ENCODE assay signal across 11 cellular contexts in genomic region chr5:157651011-157651611, GRCh38. TPM values are rescaled to one million over a fixed set of nuclear protein-coding genes. Genes with fewer than 3 reads are reported as not detected.
A peak's percentile ranks its signal among the peaks of the same experiment; 100 is the strongest.
DNase-seq lines count a peak whose midpoint lies in the region; ATAC-seq and TF ChIP-seq lines count a peak whose summit lies in the region.
"Had no signal": no experiment of that assay in that cellular context is flagged by ENCODE, and none has a peak within 500 bp of the region (broad histone marks: within the 10 kb centered on the region; RNA-seq: fewer than 3 reads in every experiment).

No MANE protein-coding gene starts in this region.

- intact Hi-C loops in CD8-positive, alpha-beta T cell (cut with DNase I, micrococcal nuclease), result loop anchor here (1.0 to 10.0 kb wide), 3 partner anchors 46 to 509 kb away; partner anchors contain the start of genes LSM11 (in 2 of the 2) and MED7 (in 1 of the 2)
- intact Hi-C loops in sigmoid colon (cut with DNase I), result loop anchor here (10.0 kb wide), 1 partner anchor 64 kb away; no protein-coding TSS in a partner anchor

- POLR2A ChIA-PET in CD8-positive, alpha-beta T cell (lab: Charles Lee), result interaction anchor here (0.5 kb wide), 1 partner anchor 88 kb away, joined by 3 read pairs; no protein-coding TSS in a partner anchor

- H3K4me3 ChIP-seq in CD8-positive, alpha-beta T cell (ENCODE audit: low read depth, low read length), result peak overlapping the region; percentile 63
- peak overlapping the region in 3 of 4 donors; percentile 45 to 59 (median 50) for H3K4me3 ChIP-seq in sigmoid colon

- WGBS in sigmoid colon, 2 donors, result 84 to 86% methylated on average over 33 of the region's 33 CpGs

- H3K27ac ChIP-seq in CD8-positive, alpha-beta T cell (ENCODE audit: low read depth, low read length), result no peak overlapping the region
- H3K27ac ChIP-seq in sigmoid colon, result peak overlapping the region in 1 of 4 donors; percentile 57
- H3K27ac ChIP-seq: adrenal gland, epithelial cell of prostate had no signal

- no peak for DNase-seq in CD8-positive, alpha-beta T cell
- DNase-seq in sigmoid colon (no peak), T-helper 9 cell (no peak)
- DNase-seq in effector CD4-positive, alpha-beta T cell, result no peak
- DNase-seq: SHP77 treated with DMSO at 0.1 percent for 48 hours had no signal

- peaks cover 16% of the 10 kb centered on the region for H3K4me1 Mint-ChIP-seq in CD8-positive, alpha-beta T cell (ENCODE audit: low read depth)

- CTCF ChIA-PET in CD8-positive, alpha-beta T cell (lab: Charles Lee), result interaction anchor here (0.7 to 3.2 kb wide), 9 partner anchors 9 to 131 kb away, joined by 3 to 21 read pairs (median 3); partner anchors contain the start of genes LSM11 and THG1L

- H3K27me3 ChIP-seq in CD8-positive, alpha-beta T cell (ENCODE audit: insufficient read depth, low read length), result no peaks in the 10 kb centered on the region
- no peaks in the 10 kb centered on the region for H3K27me3 ChIP-seq in sigmoid colon
- H3K27me3 ChIP-seq: adrenal gland had no signal

- H3K9me3 Mint-ChIP-seq in CD8-positive, alpha-beta T cell, result peaks cover 4% of the 10 kb centered on the region

- H3K27me3 Mint-ChIP-seq in CD8-positive, alpha-beta T cell (ENCODE audit: low read depth), result no peaks in the 10 kb centered on the region
- H3K27me3 Mint-ChIP-seq: type B pancreatic cell had no signal

- no peak for ATAC-seq in CD8-positive, alpha-beta T cell
- ATAC-seq in HG03439 (IDR thresholded peaks at IDR 0.05; ENCODE audit: unreplicated experiment) (peak; percentile 25), esophagus mucosa (peak; percentile 7), GM19467 (IDR thresholded peaks at IDR 0.05; ENCODE audit: unreplicated experiment) (no peak)

- H3K9me3 ChIP-seq in CD8-positive, alpha-beta T cell (ENCODE audit: low read length), result no peaks in the 10 kb centered on the region
- peaks cover 0 to 7% (median 0%) of the 10 kb centered on the region in 4 donors for H3K9me3 ChIP-seq in sigmoid colon
- H3K9me3 ChIP-seq: adrenal gland had no signal

- TF ChIP-seq CTCF in CD8-positive, alpha-beta T cell (IDR thresholded peaks at IDR 0.05), result no peak
- no peak for TF ChIP-seq CTCF in sigmoid colon (IDR thresholded peaks at IDR 0.05)

- H3K36me3 ChIP-seq in CD8-positive, alpha-beta T cell (ENCODE audit: insufficient read depth, low read length), result no peaks in the 10 kb centered on the region
- H3K36me3 ChIP-seq in sigmoid colon, result no peaks in the 10 kb centered on the region
- H3K36me3 ChIP-seq: adrenal gland had no signal

- TF ChIP-seq POLR2A in sigmoid colon (IDR thresholded peaks at IDR 0.05), result no peak

- TF ChIP-seq EP300 in sigmoid colon (IDR thresholded peaks at IDR 0.05), result no peak

- H3K36me3 Mint-ChIP-seq in CD8-positive, alpha-beta T cell, result peaks cover 2% of the 10 kb centered on the region
- H3K36me3 Mint-ChIP-seq: type B pancreatic cell had no signal

- no peak overlapping the region for H3K27ac Mint-ChIP-seq in CD8-positive, alpha-beta T cell
- H3K27ac Mint-ChIP-seq: type B pancreatic cell had no signal

- H3K4me3 Mint-ChIP-seq in CD8-positive, alpha-beta T cell, result peak overlapping the region; percentile 77
- H3K4me3 Mint-ChIP-seq: type B pancreatic cell had no signal

- H3K4me1 ChIP-seq in CD8-positive, alpha-beta T cell (ENCODE audit: insufficient read depth, low read length), result no peaks in the 10 kb centered on the region
- H3K4me1 ChIP-seq in sigmoid colon, result peaks cover 0 to 12% (median 8%) of the 10 kb centered on the region in 4 donors

RNA-seq across cellular contexts. Expression of gene SOX30, which starts 1.1 kb away (rescaled TPM):
- not detected for total RNA-seq in CD8-positive, alpha-beta T cell
- total RNA-seq in esophagus mucosa (not detected), sigmoid colon (under 1 TPM in 2 of 4 donors, not detected in 2; 0.33 to 0.55 TPM)
- polyA plus RNA-seq in sigmoid colon, result under 1 TPM in 1 of 3 donors, not detected in 2; 0.12 TPM

RNA-seq across cellular contexts. Expression of gene C5orf52, which starts 20.2 kb away (rescaled TPM):
- total RNA-seq in CD8-positive, alpha-beta T cell, result not detected
- not detected for total RNA-seq in esophagus mucosa
- not detected for total RNA-seq in sigmoid colon
- under 1 TPM in 1 of 3 donors, not detected in 2; 0.48 TPM for polyA plus RNA-seq in sigmoid colon
- total RNA-seq: adrenal gland had no signal
- polyA plus RNA-seq: adrenal gland had no signal

Comparison
In these comparisons a context has a peak if more than half of its experiments do, and no peak if none do; other contexts are left out.
1. ATAC-seq: peak in HG03439 (single experiment) and esophagus mucosa (single experiment); none in CD8-positive, alpha-beta T cell (single experiment) and GM19467 (single experiment).